ENCODE assay signal across 1 cellular context in genomic region chrX:70452143-70452733, GRCh38.
TF ChIP-seq lines count a peak whose summit lies in the region.

No MANE protein-coding gene starts in this region.

TF ChIP-seq in GM12878, 131 proteins besides CTCF, POLR2A, EP300 and RAD21:
- TF ChIP-seq SPI1 (IDR thresholded peaks at IDR 0.05; ENCODE audit: borderline replicate concordance, insufficient read depth, low read depth, low read length) = no peak
- peak; percentile 34; the same call in 1 of the 2 replicates for TF ChIP-seq SMC3 (IDR thresholded peaks at IDR 0.05; ENCODE audit: borderline replicate concordance, low read length)
